In the genomic region with DNA sequence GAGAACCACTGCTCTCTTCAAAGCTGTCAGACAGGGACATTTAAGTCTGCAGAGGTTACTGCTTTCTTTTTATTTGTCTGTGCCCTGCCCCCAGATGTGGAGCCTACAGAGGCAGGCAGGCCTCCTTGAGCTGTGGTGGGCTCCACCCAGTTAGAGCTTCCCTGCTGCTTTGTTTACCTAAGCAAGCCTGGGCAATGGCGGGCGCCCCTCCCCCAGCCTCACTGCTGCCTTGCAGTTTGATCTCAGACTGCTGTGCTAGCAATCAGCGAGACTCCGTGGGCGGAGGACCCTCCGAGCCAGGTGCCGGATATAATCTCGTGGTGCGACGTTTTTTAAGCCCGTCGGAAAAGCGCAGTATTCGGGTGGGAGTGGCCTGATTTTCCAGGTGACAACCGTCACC, we compare ENCODE assay signal across 1 cellular context.
TF ChIP-seq lines count a peak whose summit lies in the region.

No MANE protein-coding gene starts in this region.

TF ChIP-seq in HepG2, 621 proteins besides CTCF, POLR2A, EP300 and RAD21:
- TF ChIP-seq, protein P1, sequence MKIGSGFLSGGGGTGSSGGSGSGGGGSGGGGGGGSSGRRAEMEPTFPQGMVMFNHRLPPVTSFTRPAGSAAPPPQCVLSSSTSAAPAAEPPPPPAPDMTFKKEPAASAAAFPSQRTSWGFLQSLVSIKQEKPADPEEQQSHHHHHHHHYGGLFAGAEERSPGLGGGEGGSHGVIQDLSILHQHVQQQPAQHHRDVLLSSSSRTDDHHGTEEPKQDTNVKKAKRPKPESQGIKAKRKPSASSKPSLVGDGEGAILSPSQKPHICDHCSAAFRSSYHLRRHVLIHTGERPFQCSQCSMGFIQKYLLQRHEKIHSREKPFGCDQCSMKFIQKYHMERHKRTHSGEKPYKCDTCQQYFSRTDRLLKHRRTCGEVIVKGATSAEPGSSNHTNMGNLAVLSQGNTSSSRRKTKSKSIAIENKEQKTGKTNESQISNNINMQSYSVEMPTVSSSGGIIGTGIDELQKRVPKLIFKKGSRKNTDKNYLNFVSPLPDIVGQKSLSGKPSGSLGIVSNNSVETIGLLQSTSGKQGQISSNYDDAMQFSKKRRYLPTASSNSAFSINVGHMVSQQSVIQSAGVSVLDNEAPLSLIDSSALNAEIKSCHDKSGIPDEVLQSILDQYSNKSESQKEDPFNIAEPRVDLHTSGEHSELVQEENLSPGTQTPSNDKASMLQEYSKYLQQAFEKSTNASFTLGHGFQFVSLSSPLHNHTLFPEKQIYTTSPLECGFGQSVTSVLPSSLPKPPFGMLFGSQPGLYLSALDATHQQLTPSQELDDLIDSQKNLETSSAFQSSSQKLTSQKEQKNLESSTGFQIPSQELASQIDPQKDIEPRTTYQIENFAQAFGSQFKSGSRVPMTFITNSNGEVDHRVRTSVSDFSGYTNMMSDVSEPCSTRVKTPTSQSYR (CRISPR knock-in tag; IDR thresholded peaks at IDR 0.05; ENCODE audit: borderline replicate concordance): peak; percentile 53; the same call in 1 of the 2 replicates
